Comparison of ENCODE assay signal across 1 cellular context in the genomic region with DNA sequence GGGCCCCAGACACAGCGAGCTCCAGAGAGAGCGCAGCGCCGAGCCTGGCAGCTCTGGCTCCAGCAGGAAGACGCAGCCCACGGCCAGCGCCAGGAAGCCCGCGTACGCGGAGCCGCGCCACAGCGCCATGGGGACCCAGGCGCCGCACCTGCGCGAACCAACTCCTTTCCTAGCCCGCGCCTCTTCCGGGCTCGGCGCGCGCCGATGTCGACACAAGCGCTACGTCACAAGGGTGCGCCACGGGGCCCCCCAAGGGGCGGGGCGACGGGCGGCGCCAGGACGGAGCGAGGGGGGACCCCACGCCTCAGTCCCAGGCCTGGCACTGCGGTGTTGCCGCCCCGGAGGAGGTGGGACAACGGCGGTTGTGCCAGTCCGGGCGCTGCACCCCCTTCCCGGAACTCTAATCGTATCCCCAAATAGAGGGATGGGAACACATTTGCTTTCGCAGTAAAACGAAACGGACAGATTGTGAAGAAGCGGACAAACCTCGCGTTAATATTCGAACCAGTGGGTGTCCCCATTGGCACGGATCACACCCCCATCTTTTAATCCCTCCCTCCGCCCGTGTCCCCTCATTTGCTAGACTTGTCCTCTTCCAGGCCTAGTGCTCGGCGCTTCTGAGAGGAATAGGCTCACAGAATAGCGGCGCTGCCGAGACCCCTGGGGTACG.
A peak's percentile ranks its signal among the peaks of the same experiment; 100 is the strongest.
TF ChIP-seq lines count a peak whose summit lies in the region.

A gene (minus strand): TSS at position 196 of the 670 bp plus-strand sequence. CDS start 67 bp downstream, at position 129.

TF ChIP-seq in HepG2, 621 proteins besides CTCF, POLR2A, EP300 and RAD21 (continued from another document and continues in another):
- TF ChIP-seq SYNCRIP (IDR thresholded peaks at IDR 0.05; ENCODE audit: insufficient read depth, low read depth, low read length) (no peak), SRY (CRISPR knock-in tag; IDR thresholded peaks at IDR 0.05) (peak; percentile 84), KMT2B (CRISPR knock-in tag; IDR thresholded peaks at IDR 0.05) (peak; percentile 98), ZNF556 (CRISPR knock-in tag; IDR thresholded peaks at IDR 0.05; ENCODE audit: borderline replicate concordance) (peak; percentile 97), KDM5B (CRISPR knock-in tag; IDR thresholded peaks at IDR 0.05; ENCODE audit: borderline replicate concordance) (peak; percentile 95), POLR2AphosphoS5 (IDR thresholded peaks at IDR 0.05; ENCODE audit: low read depth, low read length) (peak; percentile 86), NR2F6 (IDR thresholded peaks at IDR 0.05) (no peak), NR2F6 (CRISPR knock-in tag; IDR thresholded peaks at IDR 0.05) (peak; percentile 50; the same call in 1 of the 2 replicates), ONECUT2 (CRISPR knock-in tag; IDR thresholded peaks at IDR 0.05) (no peak), FOXK2 (IDR thresholded peaks at IDR 0.05) (no peak), HMGA1 (CRISPR knock-in tag; conservative IDR thresholded peaks at IDR 0.05) (no peak), CHD2 (IDR thresholded peaks at IDR 0.05; ENCODE audit: low read depth, low read length) (0 out of 2 replicates have a peak, but pooled peaks have one; percentile 13), KLF15 (CRISPR knock-in tag; IDR thresholded peaks at IDR 0.05; ENCODE audit: borderline replicate concordance) (0 out of 2 replicates have a peak, but pooled peaks have one; percentile 63), CC2D1A (CRISPR knock-in tag; IDR thresholded peaks at IDR 0.05) (no peak), SOX13 (IDR thresholded peaks at IDR 0.05) (peak; percentile 27; the same call in 1 of the 2 replicates), SOX13 (CRISPR knock-in tag; conservative IDR thresholded peaks at IDR 0.05 in 1 of 2, IDR thresholded peaks at IDR 0.05 in 1 of 2) (peak; percentile 49 to 82; a peak in 2 of 4 replicates), AGO2 (optimal IDR thresholded peaks at IDR 0.05; ENCODE audit: low read depth, low read length) (peak; percentile 71), ARNT (IDR thresholded peaks at IDR 0.05) (no peak), MED8 (CRISPR knock-in tag; IDR thresholded peaks at IDR 0.05; ENCODE audit: insufficient replicate concordance) (peak; percentile 95), DPF2 (CRISPR knock-in tag; IDR thresholded peaks at IDR 0.05; ENCODE audit: borderline replicate concordance, low read depth) (no peak), ZKSCAN1 (IDR thresholded peaks at IDR 0.05; ENCODE audit: low read length) (peak; percentile 73; the same call in 1 of the 2 replicates), NFYB (CRISPR knock-in tag; IDR thresholded peaks at IDR 0.05) (peak; percentile 53; the same call in 1 of the 2 replicates), ZNF549 (CRISPR knock-in tag; IDR thresholded peaks at IDR 0.05) (no peak), TAF15 (IDR thresholded peaks at IDR 0.05; ENCODE audit: low read depth, low read length, poor library complexity, severe bottlenecking) (peak; percentile 80), REPIN1 (CRISPR knock-in tag; IDR thresholded peaks at IDR 0.05; ENCODE audit: borderline replicate concordance, low read depth) (peak; percentile 90), KAT8 (CRISPR knock-in tag; IDR thresholded peaks at IDR 0.05) (peak; percentile 99), TBX2 (CRISPR knock-in tag; IDR thresholded peaks at IDR 0.05; ENCODE audit: borderline replicate concordance) (peak; percentile 68; the same call in 1 of the 2 replicates), ZNF331 (CRISPR knock-in tag; IDR thresholded peaks at IDR 0.05) (peak; percentile 92), ZNF33A (CRISPR knock-in tag; IDR thresholded peaks at IDR 0.05; ENCODE audit: borderline replicate concordance) (0 out of 2 replicates have a peak, but pooled peaks have one; percentile 12), RARA (CRISPR knock-in tag; IDR thresholded peaks at IDR 0.05) (peak; percentile 47; the same call in 1 of the 2 replicates), ZNF124 (CRISPR knock-in tag; IDR thresholded peaks at IDR 0.05) (peak; percentile 93), ZNF333 (CRISPR knock-in tag; IDR thresholded peaks at IDR 0.05; ENCODE audit: borderline replicate concordance) (peak; percentile 69; the same call in 1 of the 2 replicates), SMARCE1 (IDR thresholded peaks at IDR 0.05; ENCODE audit: borderline replicate concordance) (no peak), ZNF780A (CRISPR knock-in tag; IDR thresholded peaks at IDR 0.05) (no peak; the same call in 1 of the 2 replicates), SP4 (CRISPR knock-in tag; IDR thresholded peaks at IDR 0.05) (peak; percentile 97), NR1H2 (CRISPR knock-in tag; IDR thresholded peaks at IDR 0.05; ENCODE audit: borderline replicate concordance, low read depth) (0 out of 2 replicates have a peak, but pooled peaks have one; percentile 47), NR2F1 (CRISPR knock-in tag; IDR thresholded peaks at IDR 0.05) (no peak)
- TF ChIP-seq, protein P1, sequence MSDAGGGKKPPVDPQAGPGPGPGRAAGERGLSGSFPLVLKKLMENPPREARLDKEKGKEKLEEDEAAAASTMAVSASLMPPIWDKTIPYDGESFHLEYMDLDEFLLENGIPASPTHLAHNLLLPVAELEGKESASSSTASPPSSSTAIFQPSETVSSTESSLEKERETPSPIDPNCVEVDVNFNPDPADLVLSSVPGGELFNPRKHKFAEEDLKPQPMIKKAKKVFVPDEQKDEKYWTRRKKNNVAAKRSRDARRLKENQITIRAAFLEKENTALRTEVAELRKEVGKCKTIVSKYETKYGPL (CRISPR knock-in tag; IDR thresholded peaks at IDR 0.05) = no peak
- TF ChIP-seq, protein P2, sequence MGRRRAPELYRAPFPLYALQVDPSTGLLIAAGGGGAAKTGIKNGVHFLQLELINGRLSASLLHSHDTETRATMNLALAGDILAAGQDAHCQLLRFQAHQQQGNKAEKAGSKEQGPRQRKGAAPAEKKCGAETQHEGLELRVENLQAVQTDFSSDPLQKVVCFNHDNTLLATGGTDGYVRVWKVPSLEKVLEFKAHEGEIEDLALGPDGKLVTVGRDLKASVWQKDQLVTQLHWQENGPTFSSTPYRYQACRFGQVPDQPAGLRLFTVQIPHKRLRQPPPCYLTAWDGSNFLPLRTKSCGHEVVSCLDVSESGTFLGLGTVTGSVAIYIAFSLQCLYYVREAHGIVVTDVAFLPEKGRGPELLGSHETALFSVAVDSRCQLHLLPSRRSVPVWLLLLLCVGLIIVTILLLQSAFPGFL (CRISPR knock-in tag; IDR thresholded peaks at IDR 0.05) = no peak
- TF ChIP-seq, protein P3, sequence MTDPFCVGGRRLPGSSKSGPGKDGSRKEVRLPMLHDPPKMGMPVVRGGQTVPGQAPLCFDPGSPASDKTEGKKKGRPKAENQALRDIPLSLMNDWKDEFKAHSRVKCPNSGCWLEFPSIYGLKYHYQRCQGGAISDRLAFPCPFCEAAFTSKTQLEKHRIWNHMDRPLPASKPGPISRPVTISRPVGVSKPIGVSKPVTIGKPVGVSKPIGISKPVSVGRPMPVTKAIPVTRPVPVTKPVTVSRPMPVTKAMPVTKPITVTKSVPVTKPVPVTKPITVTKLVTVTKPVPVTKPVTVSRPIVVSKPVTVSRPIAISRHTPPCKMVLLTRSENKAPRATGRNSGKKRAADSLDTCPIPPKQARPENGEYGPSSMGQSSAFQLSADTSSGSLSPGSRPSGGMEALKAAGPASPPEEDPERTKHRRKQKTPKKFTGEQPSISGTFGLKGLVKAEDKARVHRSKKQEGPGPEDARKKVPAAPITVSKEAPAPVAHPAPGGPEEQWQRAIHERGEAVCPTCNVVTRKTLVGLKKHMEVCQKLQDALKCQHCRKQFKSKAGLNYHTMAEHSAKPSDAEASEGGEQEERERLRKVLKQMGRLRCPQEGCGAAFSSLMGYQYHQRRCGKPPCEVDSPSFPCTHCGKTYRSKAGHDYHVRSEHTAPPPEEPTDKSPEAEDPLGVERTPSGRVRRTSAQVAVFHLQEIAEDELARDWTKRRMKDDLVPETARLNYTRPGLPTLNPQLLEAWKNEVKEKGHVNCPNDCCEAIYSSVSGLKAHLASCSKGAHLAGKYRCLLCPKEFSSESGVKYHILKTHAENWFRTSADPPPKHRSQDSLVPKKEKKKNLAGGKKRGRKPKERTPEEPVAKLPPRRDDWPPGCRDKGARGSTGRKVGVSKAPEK (CRISPR knock-in tag; IDR thresholded peaks at IDR 0.05; ENCODE audit: borderline replicate concordance) = no peak
- TF ChIP-seq, protein P4, sequence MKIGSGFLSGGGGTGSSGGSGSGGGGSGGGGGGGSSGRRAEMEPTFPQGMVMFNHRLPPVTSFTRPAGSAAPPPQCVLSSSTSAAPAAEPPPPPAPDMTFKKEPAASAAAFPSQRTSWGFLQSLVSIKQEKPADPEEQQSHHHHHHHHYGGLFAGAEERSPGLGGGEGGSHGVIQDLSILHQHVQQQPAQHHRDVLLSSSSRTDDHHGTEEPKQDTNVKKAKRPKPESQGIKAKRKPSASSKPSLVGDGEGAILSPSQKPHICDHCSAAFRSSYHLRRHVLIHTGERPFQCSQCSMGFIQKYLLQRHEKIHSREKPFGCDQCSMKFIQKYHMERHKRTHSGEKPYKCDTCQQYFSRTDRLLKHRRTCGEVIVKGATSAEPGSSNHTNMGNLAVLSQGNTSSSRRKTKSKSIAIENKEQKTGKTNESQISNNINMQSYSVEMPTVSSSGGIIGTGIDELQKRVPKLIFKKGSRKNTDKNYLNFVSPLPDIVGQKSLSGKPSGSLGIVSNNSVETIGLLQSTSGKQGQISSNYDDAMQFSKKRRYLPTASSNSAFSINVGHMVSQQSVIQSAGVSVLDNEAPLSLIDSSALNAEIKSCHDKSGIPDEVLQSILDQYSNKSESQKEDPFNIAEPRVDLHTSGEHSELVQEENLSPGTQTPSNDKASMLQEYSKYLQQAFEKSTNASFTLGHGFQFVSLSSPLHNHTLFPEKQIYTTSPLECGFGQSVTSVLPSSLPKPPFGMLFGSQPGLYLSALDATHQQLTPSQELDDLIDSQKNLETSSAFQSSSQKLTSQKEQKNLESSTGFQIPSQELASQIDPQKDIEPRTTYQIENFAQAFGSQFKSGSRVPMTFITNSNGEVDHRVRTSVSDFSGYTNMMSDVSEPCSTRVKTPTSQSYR (CRISPR knock-in tag; IDR thresholded peaks at IDR 0.05; ENCODE audit: borderline replicate concordance) = no peak
- TF ChIP-seq, protein P5, sequence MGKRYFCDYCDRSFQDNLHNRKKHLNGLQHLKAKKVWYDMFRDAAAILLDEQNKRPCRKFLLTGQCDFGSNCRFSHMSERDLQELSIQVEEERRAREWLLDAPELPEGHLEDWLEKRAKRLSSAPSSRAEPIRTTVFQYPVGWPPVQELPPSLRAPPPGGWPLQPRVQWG (CRISPR knock-in tag; IDR thresholded peaks at IDR 0.05; ENCODE audit: borderline replicate concordance, low read depth) = no peak
- TF ChIP-seq, protein P6, sequence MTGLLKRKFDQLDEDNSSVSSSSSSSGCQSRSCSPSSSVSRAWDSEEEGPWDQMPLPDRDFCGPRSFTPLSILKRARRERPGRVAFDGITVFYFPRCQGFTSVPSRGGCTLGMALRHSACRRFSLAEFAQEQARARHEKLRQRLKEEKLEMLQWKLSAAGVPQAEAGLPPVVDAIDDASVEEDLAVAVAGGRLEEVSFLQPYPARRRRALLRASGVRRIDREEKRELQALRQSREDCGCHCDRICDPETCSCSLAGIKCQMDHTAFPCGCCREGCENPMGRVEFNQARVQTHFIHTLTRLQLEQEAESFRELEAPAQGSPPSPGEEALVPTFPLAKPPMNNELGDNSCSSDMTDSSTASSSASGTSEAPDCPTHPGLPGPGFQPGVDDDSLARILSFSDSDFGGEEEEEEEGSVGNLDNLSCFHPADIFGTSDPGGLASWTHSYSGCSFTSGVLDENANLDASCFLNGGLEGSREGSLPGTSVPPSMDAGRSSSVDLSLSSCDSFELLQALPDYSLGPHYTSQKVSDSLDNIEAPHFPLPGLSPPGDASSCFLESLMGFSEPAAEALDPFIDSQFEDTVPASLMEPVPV (CRISPR knock-in tag; IDR thresholded peaks at IDR 0.05) = peak; percentile 73; the same call in 1 of the 2 replicates
- TF ChIP-seq, protein P7, sequence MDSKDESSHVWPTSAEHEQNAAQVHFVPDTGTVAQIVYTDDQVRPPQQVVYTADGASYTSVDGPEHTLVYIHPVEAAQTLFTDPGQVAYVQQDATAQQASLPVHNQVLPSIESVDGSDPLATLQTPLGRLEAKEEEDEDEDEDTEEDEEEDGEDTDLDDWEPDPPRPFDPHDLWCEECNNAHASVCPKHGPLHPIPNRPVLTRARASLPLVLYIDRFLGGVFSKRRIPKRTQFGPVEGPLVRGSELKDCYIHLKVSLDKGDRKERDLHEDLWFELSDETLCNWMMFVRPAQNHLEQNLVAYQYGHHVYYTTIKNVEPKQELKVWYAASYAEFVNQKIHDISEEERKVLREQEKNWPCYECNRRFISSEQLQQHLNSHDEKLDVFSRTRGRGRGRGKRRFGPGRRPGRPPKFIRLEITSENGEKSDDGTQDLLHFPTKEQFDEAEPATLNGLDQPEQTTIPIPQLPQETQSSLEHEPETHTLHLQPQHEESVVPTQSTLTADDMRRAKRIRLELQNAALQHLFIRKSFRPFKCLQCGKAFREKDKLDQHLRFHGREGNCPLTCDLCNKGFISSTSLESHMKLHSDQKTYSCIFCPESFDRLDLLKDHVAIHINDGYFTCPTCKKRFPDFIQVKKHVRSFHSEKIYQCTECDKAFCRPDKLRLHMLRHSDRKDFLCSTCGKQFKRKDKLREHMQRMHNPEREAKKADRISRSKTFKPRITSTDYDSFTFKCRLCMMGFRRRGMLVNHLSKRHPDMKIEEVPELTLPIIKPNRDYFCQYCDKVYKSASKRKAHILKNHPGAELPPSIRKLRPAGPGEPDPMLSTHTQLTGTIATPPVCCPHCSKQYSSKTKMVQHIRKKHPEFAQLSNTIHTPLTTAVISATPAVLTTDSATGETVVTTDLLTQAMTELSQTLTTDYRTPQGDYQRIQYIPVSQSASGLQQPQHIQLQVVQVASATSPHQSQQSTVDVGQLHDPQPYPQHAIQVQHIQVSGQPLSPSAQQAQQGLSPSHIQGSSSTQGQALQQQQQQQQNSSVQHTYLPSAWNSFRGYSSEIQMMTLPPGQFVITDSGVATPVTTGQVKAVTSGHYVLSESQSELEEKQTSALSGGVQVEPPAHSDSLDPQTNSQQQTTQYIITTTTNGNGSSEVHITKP (CRISPR knock-in tag; IDR thresholded peaks at IDR 0.05; ENCODE audit: low read depth) = peak; percentile 91
- TF ChIP-seq, protein P8, sequence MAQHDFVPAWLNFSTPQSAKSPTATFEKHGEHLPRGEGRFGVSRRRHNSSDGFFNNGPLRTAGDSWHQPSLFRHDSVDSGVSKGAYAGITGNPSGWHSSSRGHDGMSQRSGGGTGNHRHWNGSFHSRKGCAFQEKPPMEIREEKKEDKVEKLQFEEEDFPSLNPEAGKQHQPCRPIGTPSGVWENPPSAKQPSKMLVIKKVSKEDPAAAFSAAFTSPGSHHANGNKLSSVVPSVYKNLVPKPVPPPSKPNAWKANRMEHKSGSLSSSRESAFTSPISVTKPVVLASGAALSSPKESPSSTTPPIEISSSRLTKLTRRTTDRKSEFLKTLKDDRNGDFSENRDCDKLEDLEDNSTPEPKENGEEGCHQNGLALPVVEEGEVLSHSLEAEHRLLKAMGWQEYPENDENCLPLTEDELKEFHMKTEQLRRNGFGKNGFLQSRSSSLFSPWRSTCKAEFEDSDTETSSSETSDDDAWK (CRISPR knock-in tag; IDR thresholded peaks at IDR 0.05) = no peak
- TF ChIP-seq, protein P9, sequence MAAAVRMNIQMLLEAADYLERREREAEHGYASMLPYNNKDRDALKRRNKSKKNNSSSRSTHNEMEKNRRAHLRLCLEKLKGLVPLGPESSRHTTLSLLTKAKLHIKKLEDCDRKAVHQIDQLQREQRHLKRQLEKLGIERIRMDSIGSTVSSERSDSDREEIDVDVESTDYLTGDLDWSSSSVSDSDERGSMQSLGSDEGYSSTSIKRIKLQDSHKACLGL (CRISPR knock-in tag; IDR thresholded peaks at IDR 0.05) = peak; percentile 89
